In genomic region chrX:123961268-123962005, GRCh38 we compare ENCODE assay signal across 8 cellular contexts. TPM values are rescaled to one million over a fixed set of nuclear protein-coding genes. Genes with fewer than 3 reads are reported as not detected.
A peak's percentile ranks its signal among the peaks of the same experiment; 100 is the strongest.
DNase-seq lines count a peak whose midpoint lies in the region; ATAC-seq, FAIRE-seq and TF ChIP-seq lines count a peak whose summit lies in the region.

Gene STAG2, plus strand, starts transcription at chrX:123961706. Its CDS starts 60,922 bp downstream, at chrX:124022628.

- H3K9me3 ChIP-seq in iPS-18c (ENCODE audit: control insufficient read depth, insufficient read depth, low read length): peaks cover 7% of the 10 kb centered on the region
- H3K9me3 ChIP-seq in gastrocnemius medialis: no peaks in the 10 kb centered on the region

- H3K27me3 ChIP-seq in bronchial epithelial cell (ENCODE audit: control insufficient read depth, insufficient read depth, low read length): no peaks in the 10 kb centered on the region
- no peaks in the 10 kb centered on the region for H3K27me3 ChIP-seq in gastrocnemius medialis

- FAIRE-seq in bronchial epithelial cell (lab: Jason Lieb, UNC): no peak

- in situ Hi-C loops in gastrocnemius medialis (cut with MboI; ENCODE audit: low sequenced_read_pairs in 4 of 4): loop anchor here in 1 of 4 donors (25.0 kb wide), 1 partner anchor 101 kb away; no protein-coding TSS in a partner anchor

- H3K4me1 ChIP-seq in gastrocnemius medialis: peaks cover 6 to 15% of the 10 kb centered on the region in 2 donors

- H3K27ac ChIP-seq in gastrocnemius medialis: peak within 1 kb of the TSS; percentile 95 to 99 (median 98)

- CTCF ChIA-PET in AG04449 (lab: Yijun Ruan, JAX): interaction anchor here (0.9 to 3.6 kb wide), 4 partner anchors 11 to 56 kb away, joined by 3 to 24 read pairs (median 4); no protein-coding TSS in a partner anchor

- POLR2A ChIA-PET in AG04449 (lab: Yijun Ruan, JAX): no interaction called here

- TF ChIP-seq CTCF in AG04449 (IDR thresholded peaks at IDR 0.05; ENCODE audit: insufficient read depth, low read length, missing control alignments) (no peak), WI38 (IDR thresholded peaks at IDR 0.05; ENCODE audit: low read depth, low read length) (no peak), bronchial epithelial cell (IDR thresholded peaks at IDR 0.05; ENCODE audit: insufficient read depth, low read length, severe bottlenecking) (no peak), gastrocnemius medialis (IDR thresholded peaks at IDR 0.05 in 4 of 5, conservative IDR thresholded peaks at IDR 0.05 in 1 of 5) (no peak)

- ATAC-seq in gastrocnemius medialis (peak; percentile 53 to 62), GM18867 (IDR thresholded peaks at IDR 0.05; ENCODE audit: unreplicated experiment) (no peak)

- peak within 1 kb of the TSS; percentile 72 for H3K4me3 ChIP-seq in AG04449 (ENCODE audit: low read depth, low read length)
- H3K4me3 ChIP-seq in WI38 (ENCODE audit: low read depth, low read length): peak within 1 kb of the TSS; percentile 65
- H3K4me3 ChIP-seq in bronchial epithelial cell (ENCODE audit: low read depth, low read length): peak within 1 kb of the TSS; percentile 70
- peak within 1 kb of the TSS; percentile 68 for H3K4me3 ChIP-seq in iPS-18c (ENCODE audit: insufficient read depth, low read depth, low read length)
- H3K4me3 ChIP-seq in gastrocnemius medialis: peak within 1 kb of the TSS; percentile 78 to 85 (median 81)

- DNase-seq in AG04449 (ENCODE audit: low read depth, low spot score) (peak; percentile 34), H4 (ENCODE audit: low spot score) (peak; percentile 88), NCI-H345 (lab: John Stamatoyannopoulos, UW) (peak; percentile 87), bronchial epithelial cell (ENCODE audit: low read depth) (peak; percentile 61), gastrocnemius medialis (peak; percentile 82 to 84)

- peak; percentile 54 to 74 for TF ChIP-seq POLR2A in gastrocnemius medialis (IDR thresholded peaks at IDR 0.05)

- intact Hi-C loops in gastrocnemius medialis (cut with DNase I; ENCODE audit: low total_unique reads): loop anchor here (5.0 to 10.0 kb wide), 4 partner anchors 54 to 233 kb away; no protein-coding TSS in a partner anchor

- H3K36me3 ChIP-seq in bronchial epithelial cell (ENCODE audit: control insufficient read depth, insufficient read depth, low read length) (no peaks in the 10 kb centered on the region), gastrocnemius medialis (no peaks in the 10 kb centered on the region)

RNA-seq across cellular contexts. Expression of gene STAG2, which starts in this region (rescaled TPM):
- 2.8 and 2.9 TPM in 2 replicates for total RNA-seq in H4 (2014; rRNA removed; shearing (Covaris generic))
- total RNA-seq in bronchial epithelial cell (90.8 and 95.1 TPM in 2 replicates), gastrocnemius medialis (10 to 100 TPM; 39.3 to 65.6 (median 55.5) TPM)

Comparison
In these comparisons a context has a peak if more than half of its experiments do, and no peak if none do; other contexts are left out.
1. RNA of gene STAG2 (total RNA-seq): 90.8 to 95.1 TPM in bronchial epithelial cell and 39.3 to 65.6 TPM in gastrocnemius medialis; 2.8 to 2.9 TPM in H4; every median in the first group is over 10 times any median in the second.
2. DNase-seq: peak in every context shown above with its lines; median percentile 88 in H4; 87 in NCI-H345; 83 in gastrocnemius medialis; 61 in bronchial epithelial cell; 34 in AG04449.
3. Peak in every context shown above with its lines, with median percentiles within 50 percentile points of each other: H3K4me3 ChIP-seq.